17 cellular contexts compared by ENCODE assay signal in genomic region chr10:33271969-33272583, GRCh38.
DNase-seq lines count a peak whose midpoint lies in the region; ATAC-seq and TF ChIP-seq lines count a peak whose summit lies in the region.
"Had no signal": no experiment of that assay in that cellular context is flagged by ENCODE, and none has a peak within 500 bp of the region (broad histone marks: within the 10 kb centered on the region; RNA-seq: fewer than 3 reads in every experiment).

No MANE protein-coding gene starts in this region.

- TF ChIP-seq CTCF in hepatocyte (IDR thresholded peaks at IDR 0.05; ENCODE audit: poor library complexity), result no peak

- H3K9me3 ChIP-seq in hepatocyte (ENCODE audit: low read depth), result no peaks in the 10 kb centered on the region
- H3K9me3 ChIP-seq in subcutaneous abdominal adipose tissue (ENCODE audit: control insufficient read depth in 5 of 5, low read length in 5 of 5), result no peaks in the 10 kb centered on the region
- no peaks in the 10 kb centered on the region for H3K9me3 ChIP-seq in T-helper 17 cell (ENCODE audit: control insufficient read depth, low read length, poor library complexity, severe bottlenecking)
- H3K9me3 ChIP-seq: SJCRH30 had no signal

- no peaks in the 10 kb centered on the region for H3K4me1 Mint-ChIP-seq in activated naive CD4-positive, alpha-beta T cell treated with anti-CD3 and anti-CD28 coated beads for 36 hours (ENCODE audit: low read depth)
- H3K4me1 Mint-ChIP-seq in T-helper 17 cell, result no peaks in the 10 kb centered on the region
- no peaks in the 10 kb centered on the region for H3K4me1 Mint-ChIP-seq in activated CD8-positive, alpha-beta memory T cell treated with anti-CD3 and anti-CD28 coated beads, Interleukin-2, amount 10 ng/mL, durations not matched to agents 7 days and 5 days
- H3K4me1 Mint-ChIP-seq: activated B cell treated with CpG ODN at 0.5 μM for 24 hours had no signal

- CTCF ChIA-PET in activated naive CD4-positive, alpha-beta T cell treated with anti-CD3 and anti-CD28 coated beads for 36 hours (lab: Charles Lee), result interaction anchor here (0.9 kb wide), 1 partner anchor 79 kb away, joined by 4 read pairs; no protein-coding TSS in a partner anchor
- CTCF ChIA-PET in activated CD8-positive, alpha-beta memory T cell treated with anti-CD3 and anti-CD28 coated beads, Interleukin-2, amount 10 ng/mL, durations not matched to agents 7 days and 5 days (lab: Charles Lee), result no interaction called here

- no peak overlapping the region for H2AFZ ChIP-seq in hepatocyte

- H3K9ac ChIP-seq in subcutaneous abdominal adipose tissue (ENCODE audit: low read length in 5 of 5), result no peak overlapping the region

- H3K36me3 Mint-ChIP-seq in activated naive CD4-positive, alpha-beta T cell treated with anti-CD3 and anti-CD28 coated beads for 36 hours (ENCODE audit: low read depth), result no peaks in the 10 kb centered on the region
- peaks cover 2% of the 10 kb centered on the region for H3K36me3 Mint-ChIP-seq in T-helper 17 cell (ENCODE audit: low read depth)
- no peaks in the 10 kb centered on the region for H3K36me3 Mint-ChIP-seq in activated CD8-positive, alpha-beta memory T cell treated with anti-CD3 and anti-CD28 coated beads, Interleukin-2, amount 10 ng/mL, durations not matched to agents 7 days and 5 days

- DNase-seq in HT-29 (ENCODE audit: low spot score) (peak; percentile 11), hepatocyte (ENCODE audit: low spot score) (no peak), T-helper 17 cell (no peak)
- DNase-seq in activated naive CD4-positive, alpha-beta T cell treated with anti-CD3 and anti-CD28 coated beads for 36 hours, result no peak
- no peak for DNase-seq in activated CD8-positive, alpha-beta memory T cell treated with anti-CD3 and anti-CD28 coated beads, Interleukin-2, amount 10 ng/mL, durations not matched to agents 7 days and 5 days
- DNase-seq: activated B cell treated with CpG ODN at 0.5 μM for 24 hours; aorta; effector memory CD8-positive, alpha-beta T cell; hypothalamus; mesendoderm; NCI-H1417; NCI-H748 treated with DMSO at 0.1 percent for 48 hours had no signal

- no peak overlapping the region for H3K27ac ChIP-seq in hepatocyte
- peak overlapping the region; percentile 43 for H3K27ac ChIP-seq in subcutaneous abdominal adipose tissue (ENCODE audit: low read depth, low read length)
- H3K27ac ChIP-seq: SJCRH30 had no signal

- ATAC-seq in SK-N-SH treated with all-trans-retinoic acid at 6 μM for 48 hours (peak; percentile 59), HG03095 (IDR thresholded peaks at IDR 0.05; ENCODE audit: unreplicated experiment) (no peak), T-helper 17 cell (no peak)
- no peak for ATAC-seq in activated CD8-positive, alpha-beta memory T cell treated with anti-CD3 and anti-CD28 coated beads, Interleukin-2, amount 10 ng/mL, durations not matched to agents 7 days and 5 days
- ATAC-seq: effector memory CD8-positive, alpha-beta T cell; HepG2 had no signal

- no peaks in the 10 kb centered on the region for H3K9me2 ChIP-seq in hepatocyte (replicated peaks; ENCODE audit: insufficient read depth)

- H4K20me1 ChIP-seq in hepatocyte (ENCODE audit: insufficient read depth, poor library complexity, severe bottlenecking), result no peaks in the 10 kb centered on the region

- H3K27me3 Mint-ChIP-seq in activated naive CD4-positive, alpha-beta T cell treated with anti-CD3 and anti-CD28 coated beads for 36 hours (ENCODE audit: low read depth), result peaks cover 21% of the 10 kb centered on the region
- H3K27me3 Mint-ChIP-seq in T-helper 17 cell, result peaks cover 29% of the 10 kb centered on the region
- peaks cover 34% of the 10 kb centered on the region for H3K27me3 Mint-ChIP-seq in activated CD8-positive, alpha-beta memory T cell treated with anti-CD3 and anti-CD28 coated beads, Interleukin-2, amount 10 ng/mL, durations not matched to agents 7 days and 5 days

- H3K4me3 ChIP-seq in hepatocyte, result no peak overlapping the region
- H3K4me3 ChIP-seq in subcutaneous abdominal adipose tissue (ENCODE audit: low read depth in 1 of 5, low read length in 5 of 5), result no peak overlapping the region
- H3K4me3 ChIP-seq: SJCRH30 had no signal

- no peak overlapping the region for H3K4me3 Mint-ChIP-seq in activated naive CD4-positive, alpha-beta T cell treated with anti-CD3 and anti-CD28 coated beads for 36 hours
- no peak overlapping the region for H3K4me3 Mint-ChIP-seq in T-helper 17 cell
- H3K4me3 Mint-ChIP-seq in activated CD8-positive, alpha-beta memory T cell treated with anti-CD3 and anti-CD28 coated beads, Interleukin-2, amount 10 ng/mL, durations not matched to agents 7 days and 5 days, result no peak overlapping the region
- H3K4me3 Mint-ChIP-seq: activated B cell treated with CpG ODN at 0.5 μM for 24 hours; effector memory CD8-positive, alpha-beta T cell had no signal

- peaks cover 33% of the 10 kb centered on the region for H3K4me1 ChIP-seq in hepatocyte (ENCODE audit: insufficient read depth)
- H3K4me1 ChIP-seq in subcutaneous abdominal adipose tissue (ENCODE audit: control insufficient read depth in 5 of 5, insufficient read depth in 5 of 5, low read length in 5 of 5), result peaks cover 7 to 53% (median 34%) of the 10 kb centered on the region in 5 donors

- H3K27me3 ChIP-seq in hepatocyte (no peaks in the 10 kb centered on the region), subcutaneous abdominal adipose tissue (ENCODE audit: control insufficient read depth in 5 of 5, insufficient read depth in 4 of 5, low read length in 5 of 5) (no peaks in the 10 kb centered on the region)
- H3K27me3 ChIP-seq: SJCRH30 had no signal

- H3K36me3 ChIP-seq in hepatocyte (replicated peaks; ENCODE audit: insufficient read depth, low read depth) (no peaks in the 10 kb centered on the region), subcutaneous abdominal adipose tissue (ENCODE audit: control insufficient read depth in 5 of 5, insufficient read depth in 5 of 5, low read length in 5 of 5) (peaks cover 9 to 39% (median 21%) of the 10 kb centered on the region in 5 donors)
- H3K36me3 ChIP-seq: SJCRH30 had no signal

- peaks cover 24% of the 10 kb centered on the region for H3K79me2 ChIP-seq in hepatocyte

- H3K4me2 ChIP-seq in hepatocyte, result peak overlapping the region; percentile 69

- WGBS in hepatocyte (ENCODE audit: low lambda C conversion rate, missing lambda C conversion rate), result 32% methylated on average over 4 of the region's 4 CpGs

- no peak overlapping the region for H3K27ac Mint-ChIP-seq in activated naive CD4-positive, alpha-beta T cell treated with anti-CD3 and anti-CD28 coated beads for 36 hours
- no peak overlapping the region for H3K27ac Mint-ChIP-seq in T-helper 17 cell
- no peak overlapping the region for H3K27ac Mint-ChIP-seq in activated CD8-positive, alpha-beta memory T cell treated with anti-CD3 and anti-CD28 coated beads, Interleukin-2, amount 10 ng/mL, durations not matched to agents 7 days and 5 days
- H3K27ac Mint-ChIP-seq: activated B cell treated with CpG ODN at 0.5 μM for 24 hours; effector memory CD8-positive, alpha-beta T cell had no signal

- intact Hi-C loops in activated naive CD4-positive, alpha-beta T cell treated with anti-CD3 and anti-CD28 coated beads for 36 hours (cut with micrococcal nuclease), result no loop called here

- no peaks in the 10 kb centered on the region for H3K9me3 Mint-ChIP-seq in activated naive CD4-positive, alpha-beta T cell treated with anti-CD3 and anti-CD28 coated beads for 36 hours
- no peaks in the 10 kb centered on the region for H3K9me3 Mint-ChIP-seq in activated CD8-positive, alpha-beta memory T cell treated with anti-CD3 and anti-CD28 coated beads, Interleukin-2, amount 10 ng/mL, durations not matched to agents 7 days and 5 days (ENCODE audit: low read depth)
- H3K9me3 Mint-ChIP-seq: activated B cell treated with CpG ODN at 0.5 μM for 24 hours; effector memory CD8-positive, alpha-beta T cell had no signal

TF ChIP-seq in SK-N-SH treated with all-trans-retinoic acid at 6 μM for 48 hours, 23 proteins besides CTCF, POLR2A, EP300 and RAD21 (continues in another document):
- no peak for TF ChIP-seq ZNF70 (CRISPR knock-in tag; IDR thresholded peaks at IDR 0.05)
- peak; percentile 83 for TF ChIP-seq TOX (CRISPR knock-in tag; IDR thresholded peaks at IDR 0.05; ENCODE audit: borderline replicate concordance)
- peak; percentile 27; the same call in 1 of the 2 replicates for TF ChIP-seq ESRRG (CRISPR knock-in tag; IDR thresholded peaks at IDR 0.05)
- no peak for TF ChIP-seq ZFP3 (CRISPR knock-in tag; IDR thresholded peaks at IDR 0.05)
- TF ChIP-seq PPARA (CRISPR knock-in tag; IDR thresholded peaks at IDR 0.05; ENCODE audit: borderline replicate concordance), result no peak
- peak; percentile 90 for TF ChIP-seq RARB (CRISPR knock-in tag; IDR thresholded peaks at IDR 0.05)
- TF ChIP-seq OSR1 (CRISPR knock-in tag; IDR thresholded peaks at IDR 0.05), result no peak
- TF ChIP-seq SNAI2 (CRISPR knock-in tag; IDR thresholded peaks at IDR 0.05), result 0 out of 2 replicates have a peak, but pooled peaks have one; percentile 10
- TF ChIP-seq ZNF565 (CRISPR knock-in tag; conservative IDR thresholded peaks at IDR 0.05; ENCODE audit: low read depth), result no peak
- TF ChIP-seq ZC3H10 (CRISPR knock-in tag; IDR thresholded peaks at IDR 0.05), result peak; percentile 88
- peak; percentile 99 for TF ChIP-seq CREB5 (CRISPR knock-in tag; IDR thresholded peaks at IDR 0.05; ENCODE audit: low read depth)
- TF ChIP-seq TCF4 (CRISPR knock-in tag; IDR thresholded peaks at IDR 0.05; ENCODE audit: borderline replicate concordance), result no peak
- TF ChIP-seq BACH2 (CRISPR knock-in tag; IDR thresholded peaks at IDR 0.05; ENCODE audit: borderline replicate concordance), result no peak
- no peak for TF ChIP-seq ARNTL (CRISPR knock-in tag; IDR thresholded peaks at IDR 0.05; ENCODE audit: borderline replicate concordance, low read depth)
- peak; percentile 96 for TF ChIP-seq ISL1 (CRISPR knock-in tag; IDR thresholded peaks at IDR 0.05)
- no peak for TF ChIP-seq ZFP30 (CRISPR knock-in tag; IDR thresholded peaks at IDR 0.05)
